Comparison of ENCODE assay signal across 9 cellular contexts in genomic region chr22:17570851-17571631, GRCh38. TPM values are rescaled to one million over a fixed set of nuclear protein-coding genes. Genes with fewer than 3 reads are reported as not detected.
DNase-seq lines count a peak whose midpoint lies in the region; ATAC-seq lines count a peak whose summit lies in the region.
"Had no signal": no experiment of that assay in that cellular context is flagged by ENCODE, and none has a peak within 500 bp of the region (broad histone marks: within the 10 kb centered on the region; RNA-seq: fewer than 3 reads in every experiment).

No MANE protein-coding gene starts in this region.

- peak overlapping the region; percentile 93 for H3K27ac ChIP-seq in temporal lobe (ENCODE audit: low read depth, low read length)

- no peak for ATAC-seq in HG02763 (IDR thresholded peaks at IDR 0.05; ENCODE audit: unreplicated experiment)

- peak; percentile 60 for DNase-seq in MV-4-11 (lab: John Stamatoyannopoulos, UW)
- peak; percentile 46 for DNase-seq in epidermal melanocyte (ENCODE audit: insufficient read length, low spot score)
- DNase-seq in medulla oblongata (ENCODE audit: extremely low spot score) = peak; percentile 92
- DNase-seq in HUDEP-2 (lab: John Stamatoyannopoulos, UW; ENCODE audit: unreplicated experiment in 76 of 76) = no peak
- DNase-seq in cortex of kidney (lab: John Stamatoyannopoulos, UW) = no peak
- no peak for DNase-seq in stimulated activated CD4-positive, alpha-beta T cell treated with anti-CD3 and anti-CD28 coated beads, Interleukin-4, amount 100 ng/mL, for 24 hours
- DNase-seq: T-helper 9 cell had no signal

RNA-seq across cellular contexts. Expression of gene SLC25A18, which starts 7.7 kb away (rescaled TPM):
- total RNA-seq in temporal lobe = 5.4 TPM

RNA-seq across cellular contexts. Expression of gene ATP6V1E1, which starts 57.5 kb away (rescaled TPM):
- total RNA-seq in temporal lobe = 80.6 TPM

Comparison
In these comparisons a context has a peak if more than half of its experiments do, and no peak if none do; other contexts are left out.
1. DNase-seq: peak in MV-4-11 (single experiment), epidermal melanocyte (single experiment) and medulla oblongata (single experiment); none in HUDEP-2 (0 of 76), cortex of kidney (single experiment) and stimulated activated CD4-positive, alpha-beta T cell treated with anti-CD3 and anti-CD28 coated beads, Interleukin-4, amount 100 ng/mL, for 24 hours (single experiment).